Comparison of ENCODE assay signal across 22 cellular contexts in genomic region chr7:87993269-87993668, GRCh38. TPM values are rescaled to one million over a fixed set of nuclear protein-coding genes. Genes with fewer than 3 reads are reported as not detected.
A peak's percentile ranks its signal among the peaks of the same experiment; 100 is the strongest.
DNase-seq lines count a peak whose midpoint lies in the region; FAIRE-seq and TF ChIP-seq lines count a peak whose summit lies in the region.
"Had no signal": no experiment of that assay in that cellular context is flagged by ENCODE, and none has a peak within 500 bp of the region (broad histone marks: within the 10 kb centered on the region; RNA-seq: fewer than 3 reads in every experiment).

No MANE protein-coding gene starts in this region.

- TF ChIP-seq CTCF in MCF 10A (IDR thresholded peaks at IDR 0.05; ENCODE audit: unreplicated experiment) (no peak), breast epithelium (IDR thresholded peaks at IDR 0.05) (no peak), bronchial epithelial cell (IDR thresholded peaks at IDR 0.05; ENCODE audit: insufficient read depth, low read length, severe bottlenecking) (no peak), nephron progenitor cell (IDR thresholded peaks at IDR 0.05) (no peak)

- no peaks in the 10 kb centered on the region for H3K9me3 Mint-ChIP-seq in MCF 10A (ENCODE audit: unreplicated experiment)
- H3K9me3 Mint-ChIP-seq in nephron progenitor cell, result no peaks in the 10 kb centered on the region
- H3K9me3 Mint-ChIP-seq: CD8-positive, alpha-beta T cell had no signal

- H3K27me3 ChIP-seq in breast epithelium, result no peaks in the 10 kb centered on the region
- no peaks in the 10 kb centered on the region for H3K27me3 ChIP-seq in bronchial epithelial cell (ENCODE audit: control insufficient read depth, insufficient read depth, low read length)
- H3K27me3 ChIP-seq: BLaER1 had no signal

- BruUV-seq in MCF 10A (replicated peaks; lab: Mats Ljungman, UMichigan), result no TSS peak

- CTCF ChIA-PET in MCF 10A (lab: Yijun Ruan, JAX), result interaction anchor here (0.6 kb wide), 1 partner anchor 239 kb away, joined by 3 read pairs; no protein-coding TSS in a partner anchor

- no peak for TF ChIP-seq EP300 in Ishikawa (IDR thresholded peaks at IDR 0.05; ENCODE audit: borderline replicate concordance)

- intact Hi-C loops in MCF 10A (cut with micrococcal nuclease) (no loop called here), breast epithelium (cut with DNase I; ENCODE audit: low total_unique reads) (loop anchor here (5.0 kb wide), 1 partner anchor 764 kb away; the partner anchor contains the start of gene ZNF804B)

- TF ChIP-seq POLR2A in breast epithelium (IDR thresholded peaks at IDR 0.05), result no peak

- H3K27me3 Mint-ChIP-seq in MCF 10A (ENCODE audit: insufficient read depth, unreplicated experiment) (peaks cover 3% of the 10 kb centered on the region), nephron progenitor cell (ENCODE audit: low read depth, poor library complexity) (no peaks in the 10 kb centered on the region)
- H3K27me3 Mint-ChIP-seq: B cell had no signal

- H3K36me3 Mint-ChIP-seq in MCF 10A (ENCODE audit: insufficient read depth, unreplicated experiment) (no peaks in the 10 kb centered on the region), nephron progenitor cell (ENCODE audit: low read depth) (no peaks in the 10 kb centered on the region)

- H3K4me3 Mint-ChIP-seq in MCF 10A (ENCODE audit: unreplicated experiment) (no peak overlapping the region), nephron progenitor cell (no peak overlapping the region)
- H3K4me3 Mint-ChIP-seq: B cell; CD4-positive, CD25-positive, alpha-beta regulatory T cell; CD8-positive, alpha-beta T cell had no signal

- no peak overlapping the region for H3K4me3 ChIP-seq in breast epithelium
- no peak overlapping the region for H3K4me3 ChIP-seq in bronchial epithelial cell (ENCODE audit: low read depth, low read length)
- H3K4me3 ChIP-seq: BLaER1, GM23248 had no signal

- POLR2A ChIA-PET in MCF 10A (lab: Yijun Ruan, JAX), result interaction anchor here (0.7 kb wide), 1 partner anchor 52 kb away, joined by 4 read pairs; no protein-coding TSS in a partner anchor

- no peak overlapping the region for H3K27ac ChIP-seq in breast epithelium
- H3K27ac ChIP-seq: 22Rv1, BLaER1, C4-2B, GM23248 had no signal

- H3K36me3 ChIP-seq in breast epithelium, result no peaks in the 10 kb centered on the region
- H3K36me3 ChIP-seq in bronchial epithelial cell (ENCODE audit: control insufficient read depth, insufficient read depth, low read length), result no peaks in the 10 kb centered on the region

- no peak for TF ChIP-seq RAD21 in Ishikawa (IDR thresholded peaks at IDR 0.05; ENCODE audit: low read depth)

- no peak overlapping the region for H3K27ac Mint-ChIP-seq in MCF 10A (ENCODE audit: low read depth, unreplicated experiment)
- H3K27ac Mint-ChIP-seq in nephron progenitor cell, result no peak overlapping the region
- H3K27ac Mint-ChIP-seq: B cell; CD4-positive, CD25-positive, alpha-beta regulatory T cell; CD8-positive, alpha-beta T cell had no signal

- no peaks in the 10 kb centered on the region for H3K4me1 ChIP-seq in breast epithelium
- H3K4me1 ChIP-seq: BLaER1, Caco-2 had no signal

- no peak for FAIRE-seq in bronchial epithelial cell (lab: Jason Lieb, UNC)
- FAIRE-seq: G401.6, GM12892, H1 had no signal

- H3K4me1 Mint-ChIP-seq in MCF 10A (ENCODE audit: insufficient read depth, unreplicated experiment) (no peaks in the 10 kb centered on the region), nephron progenitor cell (no peaks in the 10 kb centered on the region)
- H3K4me1 Mint-ChIP-seq: B cell; CD4-positive, CD25-positive, alpha-beta regulatory T cell had no signal

- H3K9me3 ChIP-seq in breast epithelium, result no peaks in the 10 kb centered on the region
- H3K9me3 ChIP-seq: BLaER1, Caco-2 had no signal

- DNase-seq in MCF 10A (ENCODE audit: unreplicated experiment) (peak; percentile 4), breast epithelium (ENCODE audit: low spot score in 2 of 2) (no peak), bronchial epithelial cell (ENCODE audit: low read depth) (peak; percentile 5), germinal center (ENCODE audit: low spot score) (no peak), nephron progenitor cell (no peak), RKO (ENCODE audit: low spot score) (no peak)
- DNase-seq: Caco-2; CD4-positive, CD25-positive, alpha-beta regulatory T cell; CD8-positive, alpha-beta T cell; DMS153; DND-41; GM23248; H7; HCEC 1CT had no signal

TF ChIP-seq in Ishikawa, 13 proteins besides CTCF, POLR2A, EP300 and RAD21:
- TF ChIP-seq NFIC (IDR thresholded peaks at IDR 0.05) (no peak), ZBTB7A (IDR thresholded peaks at IDR 0.05; ENCODE audit: low read depth) (no peak), TEAD4 (IDR thresholded peaks at IDR 0.05) (no peak), TAF1 (IDR thresholded peaks at IDR 0.05; ENCODE audit: low read depth) (no peak), CEBPB (IDR thresholded peaks at IDR 0.05) (peak; percentile 41; the same call in 1 of the 2 replicates)

RNA-seq across cellular contexts. Expression of gene ADAM22, which starts 59.2 kb away (rescaled TPM):
- not detected in 2 replicates for total RNA-seq in MCF 10A (2022)
- 1 to 10 TPM; 2.3 to 7.5 (median 3.4) TPM for total RNA-seq in breast epithelium
- total RNA-seq in bronchial epithelial cell, result under 0.01 TPM in 1 of 2 replicates, not detected in the other

Comparison
In these comparisons a context has a peak if more than half of its experiments do, and no peak if none do; other contexts are left out.
1. DNase-seq: peak in MCF 10A (single experiment) and bronchial epithelial cell (single experiment); none in breast epithelium (0 of 2), germinal center (single experiment), nephron progenitor cell (single experiment) and RKO (single experiment).